In genomic region chr16:68538880-68539701, GRCh38 we compare ENCODE assay signal across 8 cellular contexts. TPM values are rescaled to one million over a fixed set of nuclear protein-coding genes. Genes with fewer than 3 reads are reported as not detected.
DNase-seq lines count a peak whose midpoint lies in the region; ATAC-seq and TF ChIP-seq lines count a peak whose summit lies in the region.

Gene ZFP90 (plus strand): TSS chr16:68539291. CDS start chr16:68539793, 502 bp downstream.

- H3K27me3 ChIP-seq in esophagus (ENCODE audit: control insufficient read depth in 1 of 2, insufficient read depth in 2 of 2, low read length in 2 of 2) (no peaks in the 10 kb centered on the region), muscle layer of colon (ENCODE audit: control insufficient read depth in 1 of 2, insufficient read depth in 2 of 2, low read length in 2 of 2) (no peaks in the 10 kb centered on the region)

- H3K4me1 ChIP-seq in OCI-LY7 (ENCODE audit: insufficient read depth, low read length, poor library complexity, severe bottlenecking) (peaks cover 11% of the 10 kb centered on the region), esophagus (ENCODE audit: control insufficient read depth in 2 of 2, insufficient read depth in 2 of 2, low read length in 1 of 2) (no peaks in the 10 kb centered on the region), muscle layer of colon (ENCODE audit: insufficient read depth, low read length) (peaks cover 8% of the 10 kb centered on the region)

- H3K9ac ChIP-seq in muscle layer of colon (ENCODE audit: low read length), result peak within 1 kb of the TSS; percentile 27

- no TSS peak for BruUV-seq in OCI-LY7 (replicated peaks; lab: Mats Ljungman, UMichigan)

- H3K27ac ChIP-seq in OCI-LY7 (ENCODE audit: low read depth, low read length, poor library complexity, severe bottlenecking) (no peak within 1 kb of the TSS), esophagus (ENCODE audit: low read depth in 2 of 2, low read length in 1 of 2) (peak within 1 kb of the TSS; percentile 69 to 85), muscle layer of colon (ENCODE audit: low read depth, low read length) (peak within 1 kb of the TSS; percentile 67)

- DNase-seq in D341Med (ENCODE audit: low spot score), result peak; percentile 98
- peak; percentile 99 for DNase-seq in HuH-7 (ENCODE audit: low spot score)
- peak; percentile 93 for DNase-seq in OCI-LY7 (ENCODE audit: low spot score)
- DNase-seq in activated T-cell treated with anti-CD3 and anti-CD28 coated beads for 48 hours (ENCODE audit: low read depth), result peak; percentile 87
- DNase-seq in stimulated activated CD8-positive, alpha-beta memory T cell treated with anti-CD3 and anti-CD28 coated beads, Interleukin-7, amount 100 ng/mL, for 1 hour (ENCODE audit: low read depth in 2 of 2), result peak; percentile 61 to 65

- H3K36me3 ChIP-seq in OCI-LY7 (ENCODE audit: insufficient read depth, low read length) (peaks cover 23% of the 10 kb centered on the region), esophagus (ENCODE audit: control insufficient read depth in 2 of 2, insufficient read depth in 2 of 2, low read length in 1 of 2) (peaks cover 2 to 3% of the 10 kb centered on the region in 2 donors), muscle layer of colon (ENCODE audit: insufficient read depth, low read length) (peaks cover 6% of the 10 kb centered on the region)

- H3K4me3 ChIP-seq in OCI-LY7 (ENCODE audit: low read depth, low read length, poor library complexity, severe bottlenecking), result peak within 1 kb of the TSS; percentile 97
- peak within 1 kb of the TSS; percentile 83 to 86 for H3K4me3 ChIP-seq in esophagus (ENCODE audit: low read depth in 1 of 2, low read length in 2 of 2)
- peak within 1 kb of the TSS; percentile 79 to 94 for H3K4me3 ChIP-seq in muscle layer of colon (ENCODE audit: low read depth in 1 of 2, low read length in 2 of 2)

- H3K79me2 ChIP-seq in OCI-LY7 (ENCODE audit: insufficient read depth, low read depth, low read length), result no peaks in the 10 kb centered on the region

- POLR2A ChIA-PET in OCI-LY7 (lab: Charles Lee), result interaction anchor here (0.5 to 0.6 kb wide), 2 partner anchors 296 to 1017 kb away, joined by 3 read pairs; no protein-coding TSS in a partner anchor

- peak within 1 kb of the TSS; percentile 81 for H2AFZ ChIP-seq in OCI-LY7 (ENCODE audit: low read length)

- H3K4me2 ChIP-seq in OCI-LY7 (ENCODE audit: low read length), result peak within 1 kb of the TSS; percentile 98

- CTCF ChIA-PET in OCI-LY7 (lab: Charles Lee; ENCODE audit: unreplicated experiment), result no interaction called here

- peak; percentile 83 for ATAC-seq in GM21515 (IDR thresholded peaks at IDR 0.05; ENCODE audit: unreplicated experiment)

- H3K9me3 ChIP-seq in OCI-LY7 (ENCODE audit: low read length) (no peaks in the 10 kb centered on the region), esophagus (ENCODE audit: control insufficient read depth in 2 of 2, insufficient read depth in 1 of 2, low read depth in 1 of 2, low read length in 1 of 2) (no peaks in the 10 kb centered on the region), muscle layer of colon (ENCODE audit: low read length) (no peaks in the 10 kb centered on the region)

- no peaks in the 10 kb centered on the region for H4K20me1 ChIP-seq in OCI-LY7 (ENCODE audit: insufficient read depth, low read length)

- TF ChIP-seq CTCF in OCI-LY7 (conservative IDR thresholded peaks at IDR 0.05; ENCODE audit: low read length), result no peak

- intact Hi-C loops in OCI-LY7 (cut with micrococcal nuclease; ENCODE audit: unreplicated experiment), result loop anchor here (10.0 kb wide), 1 partner anchor 596 kb away; the partner anchor contains the start of genes CHTF8 and UTP4

- H3K9me2 ChIP-seq in OCI-LY7 (ENCODE audit: insufficient read depth, low read length), result no peaks in the 10 kb centered on the region

- WGBS in esophagus, 2 donors, result 1% methylated on average over 60 to 71 of the region's 71 CpGs

RNA-seq across cellular contexts. Expression of gene ZFP90, which starts in this region (rescaled TPM):
- total RNA-seq in OCI-LY7 (2014; rRNA removed; shearing (Covaris generic)), result 14.1 and 22.0 TPM in 2 replicates
- total RNA-seq in OCI-LY7 (2022), result 27.0 and 31.5 TPM in 2 replicates
- polyA plus RNA-seq in esophagus, result 1 to 10 TPM; 4.2 to 4.6 TPM
